22 cellular contexts compared by ENCODE assay signal in the genomic region with DNA sequence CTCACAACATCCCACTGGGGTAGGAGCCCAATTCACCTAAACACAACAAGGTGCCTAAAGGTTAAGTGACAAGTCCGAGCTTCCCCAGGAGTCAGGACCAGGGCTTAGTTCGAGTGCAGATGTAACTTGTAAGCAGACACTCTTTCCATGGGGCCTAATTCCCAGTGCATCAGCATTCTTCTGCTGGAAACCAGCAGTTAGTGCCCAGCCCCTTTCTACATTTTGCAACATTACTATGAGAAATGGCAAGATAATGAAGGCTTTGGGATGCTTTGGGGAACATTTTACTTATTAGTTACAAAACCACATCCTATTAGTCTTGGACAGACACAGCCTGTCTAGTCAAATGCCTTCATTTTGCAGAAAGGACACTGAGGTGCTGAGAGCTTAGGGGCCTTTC.
DNase-seq lines count a peak whose midpoint lies in the region; TF ChIP-seq lines count a peak whose summit lies in the region.
"Had no signal": no experiment of that assay in that cellular context is flagged by ENCODE, and none has a peak within 500 bp of the region (broad histone marks: within the 10 kb centered on the region; RNA-seq: fewer than 3 reads in every experiment).

No MANE protein-coding gene starts in this region.

- TF ChIP-seq CTCF in tibial nerve (IDR thresholded peaks at IDR 0.05) = no peak

- 76 to 84% methylated on average over 2 of the region's 2 CpGs for WGBS in tibial nerve, 2 donors

- peak; percentile 49 for DNase-seq in AG08395 (ENCODE audit: low spot score)
- peak; percentile 44 for DNase-seq in fibroblast of peridontal ligament (ENCODE audit: extremely low read depth)
- peak; percentile 57 for DNase-seq in posterior vena cava (ENCODE audit: low spot score)
- DNase-seq in NCI-H1694 treated with DMSO at 0.1 percent for 48 hours (lab: John Stamatoyannopoulos, UW) = no peak
- no peak for DNase-seq in tibial nerve (ENCODE audit: low spot score in 2 of 2)
- DNase-seq in mucosa of gallbladder (ENCODE audit: low spot score) = no peak
- no peak for DNase-seq in GF-D8 (lab: John Stamatoyannopoulos, UW)
- DNase-seq: activated CD4-positive, alpha-beta T cell treated with anti-CD3 and anti-CD28 coated beads for 1 hour; CD4-positive, alpha-beta memory T cell; HFFc6; hippocampal formation; islet precursor cell; natural killer cell; NCI-H1105 treated with DMSO at 0.1 percent for 48 hours; NCI-H524; stimulated activated CD4-positive, alpha-beta T cell treated with anti-CD3 and anti-CD28 coated beads, Interleukin-4, amount 100 ng/mL, for 24 hours; stomach; uterus had no signal

- no peak for TF ChIP-seq EP300 in tibial nerve (IDR thresholded peaks at IDR 0.05)

- H3K27ac ChIP-seq in angular gyrus (ENCODE audit: low read depth, low read length) (peak overlapping the region; percentile 85), tibial nerve (no peak overlapping the region)
- H3K27ac ChIP-seq: A549, RWPE1, skin epidermis, stomach, uterus had no signal

- H3K4me3 ChIP-seq in tibial nerve = no peak overlapping the region
- H3K4me3 ChIP-seq: A549, skin epidermis, stomach, uterus had no signal

- TF ChIP-seq POLR2A in tibial nerve (IDR thresholded peaks at IDR 0.05) = no peak

- no peaks in the 10 kb centered on the region for H3K9me3 ChIP-seq in tibial nerve
- H3K9me3 ChIP-seq: A549, stomach, uterus had no signal

- H3K36me3 ChIP-seq in tibial nerve = peaks cover 0 to 47% (median 0%) of the 10 kb centered on the region in 3 donors
- H3K36me3 ChIP-seq: uterus had no signal

- intact Hi-C loops in posterior vena cava (cut with DNase I) = no loop called here

- H3K4me1 ChIP-seq in tibial nerve = peaks cover 0 to 4% (median 0%) of the 10 kb centered on the region in 4 donors
- H3K4me1 ChIP-seq: A549, uterus had no signal

- H3K27me3 ChIP-seq in tibial nerve = no peaks in the 10 kb centered on the region
- H3K27me3 ChIP-seq: stomach, uterus had no signal

Comparison
In these comparisons a context has a peak if more than half of its experiments do, and no peak if none do; other contexts are left out.
1. DNase-seq: peak in AG08395 (single experiment), fibroblast of peridontal ligament (single experiment) and posterior vena cava (single experiment); none in NCI-H1694 treated with DMSO at 0.1 percent for 48 hours (single experiment), tibial nerve (0 of 2), mucosa of gallbladder (single experiment) and GF-D8 (single experiment).